In the genomic region with DNA sequence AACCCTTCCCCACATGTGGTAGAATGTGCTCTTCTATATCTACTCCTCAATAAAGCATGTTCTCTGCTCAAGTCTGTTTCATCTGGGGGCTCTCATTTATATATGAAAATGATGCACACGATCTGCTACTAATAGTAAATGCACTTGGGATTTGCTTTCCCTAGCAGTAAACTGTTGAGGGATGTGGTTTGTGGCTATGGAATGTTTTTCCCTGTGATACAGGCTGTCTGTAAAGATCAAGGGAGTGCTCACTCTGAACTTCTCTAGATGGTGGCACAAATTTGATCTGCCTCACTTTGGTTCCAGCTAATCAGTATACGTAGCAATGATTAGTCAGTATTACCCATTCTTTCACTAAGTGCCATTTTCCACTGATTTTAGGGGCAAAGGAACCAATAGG, we compare ENCODE assay signal across 1 cellular context.
TF ChIP-seq lines count a peak whose summit lies in the region.

No MANE protein-coding gene starts in this region.

TF ChIP-seq in IMR-90, 13 proteins besides CTCF, POLR2A, EP300 and RAD21:
- TF ChIP-seq RFX5 (IDR thresholded peaks at IDR 0.05; ENCODE audit: low read depth, low read length) (no peak), RCOR1 (IDR thresholded peaks at IDR 0.05; ENCODE audit: insufficient replicate concordance, low read length) (no peak)
- TF ChIP-seq, protein P1, sequence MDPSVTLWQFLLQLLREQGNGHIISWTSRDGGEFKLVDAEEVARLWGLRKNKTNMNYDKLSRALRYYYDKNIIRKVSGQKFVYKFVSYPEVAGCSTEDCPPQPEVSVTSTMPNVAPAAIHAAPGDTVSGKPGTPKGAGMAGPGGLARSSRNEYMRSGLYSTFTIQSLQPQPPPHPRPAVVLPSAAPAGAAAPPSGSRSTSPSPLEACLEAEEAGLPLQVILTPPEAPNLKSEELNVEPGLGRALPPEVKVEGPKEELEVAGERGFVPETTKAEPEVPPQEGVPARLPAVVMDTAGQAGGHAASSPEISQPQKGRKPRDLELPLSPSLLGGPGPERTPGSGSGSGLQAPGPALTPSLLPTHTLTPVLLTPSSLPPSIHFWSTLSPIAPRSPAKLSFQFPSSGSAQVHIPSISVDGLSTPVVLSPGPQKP (IDR thresholded peaks at IDR 0.05; ENCODE audit: borderline replicate concordance, low read depth, low read length), result no peak
